1 cellular context compared by ENCODE assay signal in genomic region chr12:50314629-50315312, GRCh38.
TF ChIP-seq lines count a peak whose summit lies in the region.

No MANE protein-coding gene starts in this region.

TF ChIP-seq in HCT116, 20 proteins besides CTCF, POLR2A, EP300 and RAD21 (continued from another document):
- no peak for TF ChIP-seq REST (IDR thresholded peaks at IDR 0.05; ENCODE audit: low read depth)
- no peak for TF ChIP-seq TCF7L2 (IDR thresholded peaks at IDR 0.05; ENCODE audit: borderline replicate concordance, extremely low read depth, insufficient read depth, insufficient read length)
- TF ChIP-seq ATF3 (IDR thresholded peaks at IDR 0.05) = no peak
- no peak for TF ChIP-seq EZH2phosphoT487 (IDR thresholded peaks at IDR 0.05; ENCODE audit: borderline replicate concordance)
- no peak for TF ChIP-seq ELF1 (IDR thresholded peaks at IDR 0.05; ENCODE audit: borderline replicate concordance, low read depth)
- TF ChIP-seq ZBTB33 (IDR thresholded peaks at IDR 0.05; ENCODE audit: extremely low read depth, insufficient replicate concordance, low read length) = no peak
- no peak for TF ChIP-seq CBX3 (IDR thresholded peaks at IDR 0.05; ENCODE audit: low read depth)
- TF ChIP-seq MAX (IDR thresholded peaks at IDR 0.05) = no peak
- TF ChIP-seq JUND (IDR thresholded peaks at IDR 0.05) = no peak
- TF ChIP-seq YY1 (IDR thresholded peaks at IDR 0.05; ENCODE audit: extremely low read depth, insufficient replicate concordance, low read depth, low read length) = no peak
- no peak for TF ChIP-seq SP1 (IDR thresholded peaks at IDR 0.05; ENCODE audit: low read depth)
- no peak for TF ChIP-seq POLR2AphosphoS5 (IDR thresholded peaks at IDR 0.05; ENCODE audit: low read depth, low read length)
- no peak for TF ChIP-seq CEBPB (IDR thresholded peaks at IDR 0.05; ENCODE audit: low read depth)
- no peak for TF ChIP-seq EZH2 (IDR thresholded peaks at IDR 0.05)
